Comparison of ENCODE assay signal across 25 cellular contexts in genomic region chr10:48519731-48520506, GRCh38.
DNase-seq lines count a peak whose midpoint lies in the region; ATAC-seq and TF ChIP-seq lines count a peak whose summit lies in the region.
"Had no signal": no experiment of that assay in that cellular context is flagged by ENCODE, and none has a peak within 500 bp of the region (broad histone marks: within the 10 kb centered on the region; RNA-seq: fewer than 3 reads in every experiment).

No MANE protein-coding gene starts in this region.

- H3K27ac ChIP-seq in BLaER1 (no peak overlapping the region), H9 (ENCODE audit: insufficient read length, low read depth, low read length) (no peak overlapping the region), endodermal cell (ENCODE audit: low read depth, low read length) (no peak overlapping the region)
- H3K27ac ChIP-seq: C4-2B, cardiac muscle cell, colonic mucosa, left ventricle myocardium inferior, thyroid gland had no signal

- no peak overlapping the region for H3K14ac ChIP-seq in H9 (ENCODE audit: insufficient read depth, low read length)

- H3K4me1 ChIP-seq in BLaER1 (peaks cover 34% of the 10 kb centered on the region), H9 (ENCODE audit: insufficient read depth, low read length) (no peaks in the 10 kb centered on the region), endodermal cell (ENCODE audit: control insufficient read depth, insufficient read depth, low read length) (no peaks in the 10 kb centered on the region)
- H3K4me1 ChIP-seq: colonic mucosa had no signal

- H3K27me3 Mint-ChIP-seq in H9 (ENCODE audit: low read depth) (peaks cover 7% of the 10 kb centered on the region), endodermal cell (ENCODE audit: insufficient read depth) (peaks cover 27% of the 10 kb centered on the region), T-helper 17 cell (peaks cover 66% of the 10 kb centered on the region)

- H3K27me3 ChIP-seq in BLaER1, result peaks cover 32% of the 10 kb centered on the region
- no peaks in the 10 kb centered on the region for H3K27me3 ChIP-seq in H9 (ENCODE audit: insufficient read depth, low read length)
- peaks cover 29% of the 10 kb centered on the region for H3K27me3 ChIP-seq in endodermal cell (ENCODE audit: control insufficient read depth, insufficient read depth, low read length, poor library complexity, severe bottlenecking)
- H3K27me3 ChIP-seq: thyroid gland had no signal

- H2AFZ ChIP-seq in H9 (ENCODE audit: low read length), result no peak overlapping the region

- H3K9me3 Mint-ChIP-seq in H9 (peaks cover 9 to 19% of the 10 kb centered on the region in 2 experiments), endodermal cell (peaks cover 11% of the 10 kb centered on the region)

- H2BK5ac ChIP-seq in H9 (ENCODE audit: insufficient read length, low read length), result no peak overlapping the region

- ATAC-seq in sciatic nerve, result no peak
- no peak for ATAC-seq in T-helper 17 cell
- ATAC-seq: activated CD4-positive, alpha-beta T cell treated with anti-CD3 and anti-CD28 coated beads for 36 hours; effector memory CD8-positive, alpha-beta T cell; HCT116 had no signal

- H3K4me2 ChIP-seq in BLaER1, result peak overlapping the region; percentile 58
- no peak overlapping the region for H3K4me2 ChIP-seq in H9 (ENCODE audit: insufficient read depth, insufficient read length, low read length)

- TF ChIP-seq CTCF in H9 (conservative IDR thresholded peaks at IDR 0.05) (no peak), endodermal cell (conservative IDR thresholded peaks at IDR 0.05) (no peak)

- H4K5ac ChIP-seq in H9 (ENCODE audit: insufficient read length, low read depth, low read length), result no peak overlapping the region

- H3T11ph ChIP-seq in H9 (ENCODE audit: low read length), result no peak overlapping the region

- H3K23ac ChIP-seq in H9 (ENCODE audit: insufficient read length, low read depth, low read length), result no peak overlapping the region

- H3K4me3 ChIP-seq in BLaER1, result no peak overlapping the region
- H3K4me3 ChIP-seq in endodermal cell (ENCODE audit: low read length), result no peak overlapping the region
- H3K4me3 ChIP-seq: cardiac muscle cell, colonic mucosa, left ventricle myocardium inferior, thyroid gland had no signal

- no peak overlapping the region for H3K18ac ChIP-seq in H9 (ENCODE audit: insufficient read length, low read depth, low read length)

- H3K79me2 ChIP-seq in H9 (ENCODE audit: insufficient read depth, low read length), result peaks cover 4% of the 10 kb centered on the region; the same call in 1 of the 2 replicates

- peaks cover 6% of the 10 kb centered on the region for H3K23me2 ChIP-seq in H9 (ENCODE audit: insufficient read length, low read depth, low read length, poor library complexity, severe bottlenecking)

- H4K91ac ChIP-seq in H9 (ENCODE audit: insufficient read length, low read depth, low read length), result no peak overlapping the region

- no peaks in the 10 kb centered on the region for H3K79me1 ChIP-seq in H9 (ENCODE audit: insufficient read depth, low read depth, low read length, poor library complexity, severe bottlenecking)

- no peak overlapping the region for H4K8ac ChIP-seq in H9 (replicated peaks; ENCODE audit: insufficient read length, low read depth, low read length)

- H3K36me3 ChIP-seq in BLaER1 (no peaks in the 10 kb centered on the region), endodermal cell (ENCODE audit: control insufficient read depth, insufficient read depth, low read length) (no peaks in the 10 kb centered on the region)
- H3K36me3 ChIP-seq: cardiac muscle cell, colonic mucosa, left ventricle myocardium inferior, thyroid gland had no signal

- H2BK20ac ChIP-seq in H9 (ENCODE audit: low read depth, low read length, poor library complexity, severe bottlenecking), result no peak overlapping the region

- no peak overlapping the region for H2BK15ac ChIP-seq in H9 (ENCODE audit: low read depth, low read length)

- H3K4me1 Mint-ChIP-seq in H9 (peaks cover 25 to 27% of the 10 kb centered on the region in 2 experiments), endodermal cell (peaks cover 18% of the 10 kb centered on the region), T-helper 17 cell (no peaks in the 10 kb centered on the region)
- H3K4me1 Mint-ChIP-seq: activated CD4-positive, alpha-beta T cell treated with anti-CD3 and anti-CD28 coated beads for 36 hours had no signal

- no peak overlapping the region; a peak in 1 of 5 replicates for H3K4me3 Mint-ChIP-seq in H9
- no peak overlapping the region for H3K4me3 Mint-ChIP-seq in endodermal cell
- no peak overlapping the region for H3K4me3 Mint-ChIP-seq in T-helper 17 cell
- H3K4me3 Mint-ChIP-seq: activated CD4-positive, alpha-beta T cell treated with anti-CD3 and anti-CD28 coated beads for 36 hours; effector memory CD8-positive, alpha-beta T cell; stimulated activated naive CD8-positive, alpha-beta T cell treated with anti-CD3 and anti-CD28 coated beads, Interleukin-15, Interleukin-2, amounts not matched to agents 100 ng/mL and 50 ng/mL, for 24 hours had no signal

- H3K9ac ChIP-seq in BLaER1 (no peak overlapping the region), H9 (ENCODE audit: extremely low read depth, insufficient read length, low read length) (no peak overlapping the region), endodermal cell (ENCODE audit: extremely low read depth, low read length, poor library complexity, severe bottlenecking) (no peak overlapping the region)

- no peak for DNase-seq in H9
- DNase-seq in endodermal cell, result peak; percentile 41
- DNase-seq in sciatic nerve (ENCODE audit: low spot score), result peak; percentile 48
- DNase-seq in RPMI8226, result no peak
- DNase-seq in T-helper 17 cell, result no peak
- no peak for DNase-seq in stimulated activated CD4-positive, alpha-beta T cell treated with anti-CD3 and anti-CD28 coated beads, Interleukin-1b, Interleukin-23, amount 100 ng/mL, for 48 hours
- DNase-seq: activated CD4-positive, alpha-beta T cell treated with anti-CD3 and anti-CD28 coated beads for 36 hours; activated gamma-delta T cell; colonic mucosa; COR-L47; DMS53; effector memory CD8-positive, alpha-beta T cell; erythroblast; left ventricle myocardium inferior; mesenchymal stem cell; NCI-H146; NCI-H2107; SHP77 treated with DMSO at 0.1 percent for 48 hours; T-helper 9 cell; thyroid gland had no signal

- H2AK5ac ChIP-seq in H9 (ENCODE audit: insufficient read length, low read length), result no peak overlapping the region

- intact Hi-C loops in sciatic nerve (cut with DNase I), result no loop called here

- H3K56ac ChIP-seq in H9 (ENCODE audit: insufficient read length, low read depth, low read length), result no peak overlapping the region

- H3K4ac ChIP-seq in H9 (ENCODE audit: low read depth, low read length), result no peak overlapping the region

- H3K27ac Mint-ChIP-seq in H9 (peak overlapping the region; percentile 55 to 79 (median 58); a peak in 4 of 7 replicates), endodermal cell (no peak overlapping the region), T-helper 17 cell (no peak overlapping the region)
- H3K27ac Mint-ChIP-seq: activated CD4-positive, alpha-beta T cell treated with anti-CD3 and anti-CD28 coated beads for 36 hours; effector memory CD8-positive, alpha-beta T cell; stimulated activated naive CD8-positive, alpha-beta T cell treated with anti-CD3 and anti-CD28 coated beads, Interleukin-15, Interleukin-2, amounts not matched to agents 100 ng/mL and 50 ng/mL, for 24 hours had no signal

- no peak overlapping the region for H2BK12ac ChIP-seq in H9 (ENCODE audit: insufficient read length, low read depth, low read length)

- H3K9me3 ChIP-seq in BLaER1 (peaks cover 43% of the 10 kb centered on the region), H9 (ENCODE audit: control insufficient read depth, low read depth, low read length) (no peaks in the 10 kb centered on the region), endodermal cell (ENCODE audit: control insufficient read depth, low read length) (peaks cover 13% of the 10 kb centered on the region), T-helper 17 cell (ENCODE audit: control insufficient read depth, low read length, poor library complexity, severe bottlenecking) (no peaks in the 10 kb centered on the region)
- H3K9me3 ChIP-seq: colonic mucosa, thyroid gland had no signal

- H2BK120ac ChIP-seq in H9 (ENCODE audit: low read depth, low read length, poor library complexity, severe bottlenecking), result no peak overlapping the region

- H4K20me1 ChIP-seq in BLaER1 (no peaks in the 10 kb centered on the region), H9 (ENCODE audit: control insufficient read depth, insufficient read depth, insufficient read length) (no peaks in the 10 kb centered on the region)

- H3K36me3 Mint-ChIP-seq in H9 (ENCODE audit: insufficient read depth in 1 of 3, low read depth in 3 of 3) (peaks cover 5 to 11% (median 11%) of the 10 kb centered on the region in 3 experiments), endodermal cell (ENCODE audit: low read depth) (no peaks in the 10 kb centered on the region), T-helper 17 cell (ENCODE audit: low read depth) (peaks cover 4% of the 10 kb centered on the region)

- WGBS in H9 (ENCODE audit: extremely low coverage, insufficient read length, low lambda C conversion rate), result no CpG with 5 or more reads among the region's 10 CpGs
- WGBS in endodermal cell (ENCODE audit: insufficient coverage in 1 of 2, insufficient read length in 1 of 2), 2 experiments, result 84 to 88% methylated on average over 9 to 10 of the region's 10 CpGs

Comparison
In these comparisons a context has a peak if more than half of its experiments do, and no peak if none do; other contexts are left out.
1. DNase-seq: peak in endodermal cell (single experiment) and sciatic nerve (single experiment); none in H9 (single experiment), RPMI8226 (single experiment), T-helper 17 cell (0 of 3) and stimulated activated CD4-positive, alpha-beta T cell treated with anti-CD3 and anti-CD28 coated beads, Interleukin-1b, Interleukin-23, amount 100 ng/mL, for 48 hours (single experiment).
2. H3K27ac Mint-ChIP-seq: peak in H9 (3 of 3); none in endodermal cell (single experiment) and T-helper 17 cell (single experiment).